In genomic region chr6:35021014-35021413, GRCh38 we compare ENCODE assay signal across 21 cellular contexts.
DNase-seq lines count a peak whose midpoint lies in the region; ATAC-seq and TF ChIP-seq lines count a peak whose summit lies in the region.
"Had no signal": no experiment of that assay in that cellular context is flagged by ENCODE, and none has a peak within 500 bp of the region (broad histone marks: within the 10 kb centered on the region; RNA-seq: fewer than 3 reads in every experiment).

No MANE protein-coding gene starts in this region.

- no peak for ATAC-seq in heart left ventricle
- no peak for ATAC-seq in psoas muscle
- ATAC-seq: body of pancreas; stimulated activated naive CD8-positive, alpha-beta T cell treated with anti-CD3 and anti-CD28 coated beads, Interleukin-15, amount 100 ng/mL, for 72 hours had no signal

- H3K27ac ChIP-seq in heart left ventricle (peak overlapping the region; percentile 33 to 97 (median 92)), psoas muscle (peak overlapping the region; percentile 39), transverse colon (peak overlapping the region; percentile 88 to 93 (median 92))
- H3K27ac ChIP-seq: GM23248, PC-9 had no signal

- intact Hi-C loops in heart left ventricle (cut with DNase I), result no loop called here
- intact Hi-C loops in psoas muscle (cut with DNase I), result no loop called here
- intact Hi-C loops in transverse colon (cut with DNase I; ENCODE audit: low total_unique reads), result no loop called here

- DNase-seq in astrocyte of the hippocampus (ENCODE audit: low read depth, low spot score) (peak; percentile 34), heart left ventricle (peak in 3 of 5 donors; percentile 43 to 61 (median 48)), psoas muscle (peak in 1 of 2 donors; percentile 41), transverse colon (no peak), cortex of kidney (lab: John Stamatoyannopoulos, UW) (no peak), progenitor cell of endocrine pancreas (ENCODE audit: low spot score, unreplicated experiment) (no peak), NCI-H345 (lab: John Stamatoyannopoulos, UW) (no peak)
- no peak for DNase-seq in activated T-cell treated with anti-CD3 and anti-CD28 coated beads, Interleukin-2, amount 50 U/mL, for 24 hours
- DNase-seq: activated naive CD4-positive, alpha-beta T cell; AML-193; GM23248; hypothalamus; naive B cell; NCI-H1930; NCI-H524 treated with DMSO at 0.1 percent for 48 hours; PC-9; posterior cingulate gyrus; SK-N-SH; stimulated activated CD4-positive, alpha-beta T cell treated with anti-CD3 and anti-CD28 coated beads, Interleukin-15, amount 100 ng/mL, for 24 hours; stimulated activated naive CD8-positive, alpha-beta T cell treated with anti-CD3 and anti-CD28 coated beads, Interleukin-15, amount 100 ng/mL, for 72 hours had no signal

- H3K4me3 ChIP-seq in heart left ventricle, result peak overlapping the region in 9 of 12 donors; percentile 15 to 69 (median 53)
- H3K4me3 ChIP-seq in psoas muscle, result peak overlapping the region; percentile 6
- H3K4me3 ChIP-seq in transverse colon, result peak overlapping the region in 1 of 4 donors; percentile 20
- H3K4me3 ChIP-seq: body of pancreas, GM23248, PC-9 had no signal

- H3K36me3 Mint-ChIP-seq in activated T-cell treated with anti-CD3 and anti-CD28 coated beads, Interleukin-2, amount 50 U/mL, for 24 hours (ENCODE audit: low read depth), result peaks cover 42% of the 10 kb centered on the region
- peaks cover 6% of the 10 kb centered on the region for H3K36me3 Mint-ChIP-seq in progenitor cell of endocrine pancreas (ENCODE audit: insufficient read depth)

- H3K27me3 Mint-ChIP-seq in activated T-cell treated with anti-CD3 and anti-CD28 coated beads, Interleukin-2, amount 50 U/mL, for 24 hours, result no peaks in the 10 kb centered on the region
- no peaks in the 10 kb centered on the region for H3K27me3 Mint-ChIP-seq in progenitor cell of endocrine pancreas
- H3K27me3 Mint-ChIP-seq: naive B cell; stimulated activated naive CD8-positive, alpha-beta T cell treated with anti-CD3 and anti-CD28 coated beads, Interleukin-15, amount 100 ng/mL, for 72 hours had no signal

- H3K4me1 Mint-ChIP-seq in activated T-cell treated with anti-CD3 and anti-CD28 coated beads, Interleukin-2, amount 50 U/mL, for 24 hours (ENCODE audit: low read depth), result no peaks in the 10 kb centered on the region
- H3K4me1 Mint-ChIP-seq in progenitor cell of endocrine pancreas (ENCODE audit: low read depth), result peaks cover 55% of the 10 kb centered on the region
- H3K4me1 Mint-ChIP-seq: stimulated activated naive CD8-positive, alpha-beta T cell treated with anti-CD3 and anti-CD28 coated beads, Interleukin-15, amount 100 ng/mL, for 72 hours had no signal

- H3K9me3 ChIP-seq in heart left ventricle, result no peaks in the 10 kb centered on the region
- no peaks in the 10 kb centered on the region for H3K9me3 ChIP-seq in psoas muscle
- H3K9me3 ChIP-seq in transverse colon, result no peaks in the 10 kb centered on the region
- H3K9me3 ChIP-seq: body of pancreas, SK-N-SH had no signal

- H3K4me3 Mint-ChIP-seq in activated T-cell treated with anti-CD3 and anti-CD28 coated beads, Interleukin-2, amount 50 U/mL, for 24 hours, result no peak overlapping the region
- no peak overlapping the region for H3K4me3 Mint-ChIP-seq in progenitor cell of endocrine pancreas (ENCODE audit: low read depth)
- H3K4me3 Mint-ChIP-seq: naive B cell; stimulated activated naive CD8-positive, alpha-beta T cell treated with anti-CD3 and anti-CD28 coated beads, Interleukin-15, amount 100 ng/mL, for 72 hours had no signal

- TF ChIP-seq EP300 in transverse colon (IDR thresholded peaks at IDR 0.05; ENCODE audit: low read depth), result no peak

- in situ Hi-C loops in transverse colon (cut with MboI; ENCODE audit: low pct_ligation_motif_present in 1 of 4, low pct_unique_long_range_greater_than_20kb in 1 of 4, low sequenced_read_pairs in 3 of 4), result no loop called here

- peaks cover 0 to 38% (median 0%) of the 10 kb centered on the region in 9 donors for H3K36me3 ChIP-seq in heart left ventricle
- peaks cover 0 to 3% of the 10 kb centered on the region in 2 donors for H3K36me3 ChIP-seq in psoas muscle (ENCODE audit: insufficient read depth in 1 of 2, low read depth in 1 of 2)
- H3K36me3 ChIP-seq in transverse colon, result no peaks in the 10 kb centered on the region

- H3K9me3 Mint-ChIP-seq in activated T-cell treated with anti-CD3 and anti-CD28 coated beads, Interleukin-2, amount 50 U/mL, for 24 hours, result no peaks in the 10 kb centered on the region
- H3K9me3 Mint-ChIP-seq in progenitor cell of endocrine pancreas (ENCODE audit: low read depth), result no peaks in the 10 kb centered on the region
- H3K9me3 Mint-ChIP-seq: naive B cell; stimulated activated naive CD8-positive, alpha-beta T cell treated with anti-CD3 and anti-CD28 coated beads, Interleukin-15, amount 100 ng/mL, for 72 hours had no signal

- H3K4me1 ChIP-seq in heart left ventricle (peaks cover 23 to 100% (median 81%) of the 10 kb centered on the region in 12 donors), psoas muscle (peaks cover 75% of the 10 kb centered on the region), transverse colon (peaks cover 22 to 59% (median 40%) of the 10 kb centered on the region in 4 donors)

- no peak for TF ChIP-seq CTCF in heart left ventricle (IDR thresholded peaks at IDR 0.05)
- TF ChIP-seq CTCF in psoas muscle (IDR thresholded peaks at IDR 0.05), result no peak
- no peak for TF ChIP-seq CTCF in transverse colon (IDR thresholded peaks at IDR 0.05)
- TF ChIP-seq CTCF in progenitor cell of endocrine pancreas (IDR thresholded peaks at IDR 0.05; ENCODE audit: unreplicated experiment), result no peak

- H3K27ac Mint-ChIP-seq in activated T-cell treated with anti-CD3 and anti-CD28 coated beads, Interleukin-2, amount 50 U/mL, for 24 hours, result no peak overlapping the region
- no peak overlapping the region for H3K27ac Mint-ChIP-seq in progenitor cell of endocrine pancreas
- H3K27ac Mint-ChIP-seq: naive B cell had no signal

- TF ChIP-seq POLR2A in heart left ventricle (IDR thresholded peaks at IDR 0.05) (no peak), transverse colon (IDR thresholded peaks at IDR 0.05) (no peak)

- no peaks in the 10 kb centered on the region for H3K27me3 ChIP-seq in heart left ventricle
- no peaks in the 10 kb centered on the region for H3K27me3 ChIP-seq in psoas muscle (ENCODE audit: insufficient read depth in 3 of 3, low read length in 2 of 3)
- no peaks in the 10 kb centered on the region for H3K27me3 ChIP-seq in transverse colon
- H3K27me3 ChIP-seq: body of pancreas had no signal

- 15 to 51% (median 29%) methylated on average over 3 of the region's 3 CpGs for WGBS in heart left ventricle, 4 donors
- 11 to 37% (median 34%) methylated on average over 2 to 3 of the region's 3 CpGs for WGBS in psoas muscle, 3 donors
- 69% methylated on average over 3 of the region's 3 CpGs; no CpG with 5 or more reads in 1 of the 2 donors for WGBS in transverse colon (ENCODE audit: low coverage in 1 of 2), 2 donors

Comparison
In these comparisons a context has a peak if more than half of its experiments do, and no peak if none do; other contexts are left out.
1. DNase-seq: peak in astrocyte of the hippocampus (single experiment) and heart left ventricle (3 of 5); none in transverse colon (single experiment), activated T-cell treated with anti-CD3 and anti-CD28 coated beads, Interleukin-2, amount 50 U/mL, for 24 hours (single experiment), cortex of kidney (single experiment), progenitor cell of endocrine pancreas (single experiment) and NCI-H345 (single experiment).
2. H3K27ac ChIP-seq: peak in every context shown above with its lines; median percentile 92 in heart left ventricle; 92 in transverse colon; 39 in psoas muscle.